In genomic region chr1:204285438-204286322, GRCh38 we compare ENCODE assay signal across 12 cellular contexts.
DNase-seq lines count a peak whose midpoint lies in the region; ATAC-seq and TF ChIP-seq lines count a peak whose summit lies in the region.
"Had no signal": no experiment of that assay in that cellular context is flagged by ENCODE, and none has a peak within 500 bp of the region (broad histone marks: within the 10 kb centered on the region; RNA-seq: fewer than 3 reads in every experiment).

No MANE protein-coding gene starts in this region.

- no peak overlapping the region for H4K5ac ChIP-seq in H9 (ENCODE audit: insufficient read length, low read depth, low read length)

- H2AFZ ChIP-seq in H9 (ENCODE audit: low read length) = no peak overlapping the region

- H2BK12ac ChIP-seq in H9 (ENCODE audit: insufficient read length, low read depth, low read length) = peak overlapping the region; percentile 67

- no CpG with 5 or more reads among the region's 13 CpGs for WGBS in H9 (ENCODE audit: extremely low coverage, insufficient read length, low lambda C conversion rate)

- H4K20me1 ChIP-seq in H9 (ENCODE audit: control insufficient read depth, insufficient read depth, insufficient read length) = no peaks in the 10 kb centered on the region

- no peaks in the 10 kb centered on the region for H3K36me3 ChIP-seq in mucosa of stomach (ENCODE audit: control insufficient read depth, insufficient read depth, low read length)
- H3K36me3 ChIP-seq: HAP-1 had no signal

- H3K4me2 ChIP-seq in H9 (ENCODE audit: insufficient read depth, insufficient read length, low read length) = no peak overlapping the region

- DNase-seq in H9 = no peak
- DNase-seq in central memory CD8-positive, alpha-beta T cell (ENCODE audit: low spot score in 2 of 2) = no peak
- no peak for DNase-seq in stimulated activated CD4-positive, alpha-beta T cell treated with anti-CD3 and anti-CD28 coated beads, Interleukin-4, amount 100 ng/mL, for 4 hours
- DNase-seq in DMS79 treated with DMSO at 0.1 percent for 48 hours (lab: John Stamatoyannopoulos, UW) = no peak
- DNase-seq: activated CD4-positive, alpha-beta T cell treated with anti-CD3 and anti-CD28 coated beads for 36 hours; activated naive CD4-positive, alpha-beta T cell treated with Interleukin-2 at 50 U/mL for 16 hours; NCI-H1092 treated with DMSO at 0.1 percent for 48 hours had no signal

- H2BK20ac ChIP-seq in H9 (ENCODE audit: low read depth, low read length, poor library complexity, severe bottlenecking) = no peak overlapping the region

- peak overlapping the region; percentile 54 for H2AK5ac ChIP-seq in H9 (ENCODE audit: insufficient read length, low read length)

- H4K91ac ChIP-seq in H9 (ENCODE audit: insufficient read length, low read depth, low read length) = no peak overlapping the region

- no peak overlapping the region for H3K4me3 ChIP-seq in mucosa of stomach (ENCODE audit: low read length)
- H3K4me3 ChIP-seq: HAP-1 had no signal

- H3K79me1 ChIP-seq in H9 (ENCODE audit: insufficient read depth, low read depth, low read length, poor library complexity, severe bottlenecking) = no peaks in the 10 kb centered on the region

- H2BK120ac ChIP-seq in H9 (ENCODE audit: low read depth, low read length, poor library complexity, severe bottlenecking) = peak overlapping the region; percentile 69

- H3K18ac ChIP-seq in H9 (ENCODE audit: insufficient read length, low read depth, low read length) = no peak overlapping the region

- no peak overlapping the region for H3K23ac ChIP-seq in H9 (ENCODE audit: insufficient read length, low read depth, low read length)

- H2BK15ac ChIP-seq in H9 (ENCODE audit: low read depth, low read length) = no peak overlapping the region; the same call in 1 of the 2 replicates

- no peaks in the 10 kb centered on the region for H3K23me2 ChIP-seq in H9 (ENCODE audit: insufficient read length, low read depth, low read length, poor library complexity, severe bottlenecking)

- H3K79me2 ChIP-seq in H9 (ENCODE audit: insufficient read depth, low read length) = no peaks in the 10 kb centered on the region

- H3K56ac ChIP-seq in H9 (ENCODE audit: insufficient read length, low read depth, low read length) = no peak overlapping the region

- no peak overlapping the region for H3K4ac ChIP-seq in H9 (ENCODE audit: low read depth, low read length)

- H3K27me3 ChIP-seq in H9 (ENCODE audit: insufficient read depth, low read length) = no peaks in the 10 kb centered on the region; the same call in 1 of the 2 replicates
- no peaks in the 10 kb centered on the region for H3K27me3 ChIP-seq in mucosa of stomach (ENCODE audit: control insufficient read depth, insufficient read depth, low read length)

- TF ChIP-seq CTCF in C4-2B (conservative IDR thresholded peaks at IDR 0.05) = no peak
- TF ChIP-seq CTCF in H9 (conservative IDR thresholded peaks at IDR 0.05) = no peak

- no peak overlapping the region for H4K8ac ChIP-seq in H9 (replicated peaks; ENCODE audit: insufficient read length, low read depth, low read length)

- H3K27ac ChIP-seq in C4-2B (peak overlapping the region; percentile 96), H9 (ENCODE audit: insufficient read length, low read depth, low read length) (no peak overlapping the region)

- no peaks in the 10 kb centered on the region for H3K9me3 Mint-ChIP-seq in H9
- H3K9me3 Mint-ChIP-seq in central memory CD8-positive, alpha-beta T cell = no peaks in the 10 kb centered on the region

- H3K14ac ChIP-seq in H9 (ENCODE audit: insufficient read depth, low read length) = no peak overlapping the region

- no peak overlapping the region for H3T11ph ChIP-seq in H9 (ENCODE audit: low read length)

- no peaks in the 10 kb centered on the region for H3K36me3 Mint-ChIP-seq in H9 (ENCODE audit: insufficient read depth in 1 of 3, low read depth in 3 of 3)
- H3K36me3 Mint-ChIP-seq in central memory CD8-positive, alpha-beta T cell (ENCODE audit: insufficient read depth) = peaks cover 5% of the 10 kb centered on the region

- peaks cover 6% of the 10 kb centered on the region for H3K27me3 Mint-ChIP-seq in H9 (ENCODE audit: low read depth)
- H3K27me3 Mint-ChIP-seq in central memory CD8-positive, alpha-beta T cell = peaks cover 62% of the 10 kb centered on the region

- peaks cover 31 to 37% of the 10 kb centered on the region in 2 experiments for H3K4me1 Mint-ChIP-seq in H9
- H3K4me1 Mint-ChIP-seq in central memory CD8-positive, alpha-beta T cell = peaks cover 31% of the 10 kb centered on the region

- no peak for ATAC-seq in central memory CD8-positive, alpha-beta T cell (replicated peaks; ENCODE audit: extremely low read depth, poor library complexity, severe bottlenecking)
- ATAC-seq in HG02763 (IDR thresholded peaks at IDR 0.05; ENCODE audit: unreplicated experiment) = no peak
- ATAC-seq in GM21381 (IDR thresholded peaks at IDR 0.05; ENCODE audit: unreplicated experiment) = no peak

- H3K4me3 Mint-ChIP-seq in H9 = peak overlapping the region in 1 of 2 experiments; percentile 43; a peak in 2 of 5 replicates
- H3K4me3 Mint-ChIP-seq in central memory CD8-positive, alpha-beta T cell = peak overlapping the region; percentile 76
- H3K4me3 Mint-ChIP-seq: activated CD4-positive, alpha-beta T cell treated with anti-CD3 and anti-CD28 coated beads for 36 hours had no signal

- H2BK5ac ChIP-seq in H9 (ENCODE audit: insufficient read length, low read length) = no peak overlapping the region

- H3K27ac Mint-ChIP-seq in H9 = peak overlapping the region in 1 of 3 experiments; percentile 45; a peak in 1 of 7 replicates
- peak overlapping the region; percentile 29 for H3K27ac Mint-ChIP-seq in central memory CD8-positive, alpha-beta T cell (ENCODE audit: low read depth)
- H3K27ac Mint-ChIP-seq: activated CD4-positive, alpha-beta T cell treated with anti-CD3 and anti-CD28 coated beads for 36 hours had no signal

- H3K9ac ChIP-seq in H9 (ENCODE audit: extremely low read depth, insufficient read length, low read length) = no peak overlapping the region
- H3K9ac ChIP-seq in mucosa of stomach (ENCODE audit: low read length) = peak overlapping the region; percentile 5

- H3K9me3 ChIP-seq in H9 (ENCODE audit: control insufficient read depth, low read depth, low read length) = no peaks in the 10 kb centered on the region
- H3K9me3 ChIP-seq in mucosa of stomach (ENCODE audit: control insufficient read depth, low read length) = no peaks in the 10 kb centered on the region
- H3K9me3 ChIP-seq: HAP-1 had no signal

- H3K4me1 ChIP-seq in H9 (ENCODE audit: insufficient read depth, low read length) (peaks cover 12% of the 10 kb centered on the region), mucosa of stomach (ENCODE audit: control insufficient read depth, insufficient read depth, low read length) (peaks cover 70% of the 10 kb centered on the region)
- H3K4me1 ChIP-seq: HAP-1 had no signal
